Comparison of ENCODE assay signal across 10 cellular contexts in the genomic region with DNA sequence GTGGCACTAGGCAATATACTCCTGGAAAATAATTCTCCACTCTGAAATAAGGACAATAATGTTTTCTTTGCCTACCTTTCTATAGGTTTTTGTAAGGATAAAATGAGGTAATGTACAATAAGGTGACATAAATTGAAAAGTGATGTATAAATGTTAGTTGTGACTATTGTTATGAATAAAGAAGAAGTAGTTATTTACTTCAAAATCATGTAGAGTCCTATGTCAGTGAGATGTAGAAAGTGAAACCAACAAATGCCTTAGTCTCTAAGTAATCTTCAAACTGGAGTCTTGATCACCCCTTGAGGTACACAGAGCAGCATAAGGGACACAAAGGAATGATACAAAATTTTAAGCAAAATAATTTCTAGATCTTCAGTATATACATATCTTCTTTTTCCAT.
DNase-seq lines count a peak whose midpoint lies in the region; ATAC-seq and TF ChIP-seq lines count a peak whose summit lies in the region.
"Had no signal": no experiment of that assay in that cellular context is flagged by ENCODE, and none has a peak within 500 bp of the region (broad histone marks: within the 10 kb centered on the region; RNA-seq: fewer than 3 reads in every experiment).

No MANE protein-coding gene starts in this region.

- DNase-seq in fibroblast of peridontal ligament (ENCODE audit: extremely low read depth) (peak; percentile 51), GM20000 (ENCODE audit: low spot score) (no peak), GOT3 (lab: John Stamatoyannopoulos, UW) (no peak), DMS 273 (lab: John Stamatoyannopoulos, UW; ENCODE audit: unreplicated experiment) (no peak), GM10266 (ENCODE audit: extremely low spot score) (no peak)
- DNase-seq: activated CD4-positive, alpha-beta T cell treated with anti-CD3 and anti-CD28 coated beads for 4 hours; DMS79 had no signal

- ATAC-seq in GM18873 (IDR thresholded peaks at IDR 0.05; ENCODE audit: low FRiP score, unreplicated experiment) (peak; percentile 47), GM21786 (IDR thresholded peaks at IDR 0.05; ENCODE audit: unreplicated experiment) (peak; percentile 43), HG03460 (IDR thresholded peaks at IDR 0.05; ENCODE audit: unreplicated experiment) (peak; percentile 43)

- TF ChIP-seq CTCF in GM20000 (IDR thresholded peaks at IDR 0.05; ENCODE audit: extremely low read depth, missing control alignments), result no peak
- no peak for TF ChIP-seq CTCF in GM10266 (IDR thresholded peaks at IDR 0.05; ENCODE audit: control insufficient read depth, insufficient read depth, low read depth, missing control alignments)
